ENCODE assay signal across 1 cellular context in genomic region chr12:12511021-12511783, GRCh38.
TF ChIP-seq lines count a peak whose summit lies in the region.

No MANE protein-coding gene starts in this region.

TF ChIP-seq in SK-N-SH treated with all-trans-retinoic acid at 6 μM for 48 hours, 23 proteins besides CTCF, POLR2A, EP300 and RAD21 (continued from another document):
- TF ChIP-seq PATZ1 (CRISPR knock-in tag; IDR thresholded peaks at IDR 0.05; ENCODE audit: borderline replicate concordance) (peak; percentile 62; the same call in 1 of the 2 replicates), ESRRG (CRISPR knock-in tag; IDR thresholded peaks at IDR 0.05) (peak; percentile 69; the same call in 1 of the 2 replicates), ISL1 (CRISPR knock-in tag; IDR thresholded peaks at IDR 0.05) (peak; percentile 89), CSDC2 (CRISPR knock-in tag; IDR thresholded peaks at IDR 0.05) (0 out of 2 replicates have a peak, but pooled peaks have one; percentile 48), ZFP30 (CRISPR knock-in tag; IDR thresholded peaks at IDR 0.05) (no peak)
